22 cellular contexts compared by ENCODE assay signal in genomic region chr11:102600666-102601065, GRCh38. TPM values are rescaled to one million over a fixed set of nuclear protein-coding genes. Genes with fewer than 3 reads are reported as not detected.
DNase-seq lines count a peak whose midpoint lies in the region; ATAC-seq and TF ChIP-seq lines count a peak whose summit lies in the region.
"Had no signal": no experiment of that assay in that cellular context is flagged by ENCODE, and none has a peak within 500 bp of the region (broad histone marks: within the 10 kb centered on the region; RNA-seq: fewer than 3 reads in every experiment).

No MANE protein-coding gene starts in this region.

- no peak for DNase-seq in activated naive CD8-positive, alpha-beta T cell treated with anti-CD3 and anti-CD28 coated beads, Interleukin-2, amount 50 U/mL, for 24 hours
- DNase-seq in activated T-helper 1 cell treated with anti-CD3 and anti-CD28 coated beads, Interleukin-12 subunit alpha, Interleukin-12 subunit beta, Interleukin-2, Interleukin-4 antibody, amounts not matched to agents 30 ng/mL and 10 ng/mL and 1 ng/mL, durations not matched to agents 14 hours and 24 hours and 36 hours (ENCODE audit: low spot score) = no peak
- DNase-seq in myocyte (ENCODE audit: low read depth) (peak; percentile 33), uterus (no peak), anterior cingulate cortex (lab: John Stamatoyannopoulos, UW) (no peak)
- DNase-seq in stimulated activated CD4-positive, alpha-beta T cell treated with anti-CD3 and anti-CD28 coated beads, Interleukin-12 subunit alpha, Interleukin-12 subunit beta, amount 100 ng/mL, for 4 hours = no peak
- DNase-seq: activated B cell treated with CpG ODN at 0.5 μM for 24 hours; activated naive CD8-positive, alpha-beta T cell treated with anti-CD3 and anti-CD28 coated beads, Interleukin-2, amount 10 ng/mL, durations not matched to agents 7 days and 5 days; C1 segment of cervical spinal cord; DMS 273 treated with DMSO at 0.1 percent for 48 hours; GF-D8; left cardiac atrium; mucosa of descending colon; NCI-H2171 treated with DMSO at 0.1 percent for 48 hours; NCI-H69; SJCRH30; stimulated activated naive CD4-positive, alpha-beta T cell had no signal

- H3K4me1 Mint-ChIP-seq in activated naive CD8-positive, alpha-beta T cell (ENCODE audit: low read depth) = peaks cover 25% of the 10 kb centered on the region
- H3K4me1 Mint-ChIP-seq in activated naive CD8-positive, alpha-beta T cell treated with anti-CD3 and anti-CD28 coated beads, Interleukin-2, amount 50 U/mL, for 24 hours = peaks cover 24% of the 10 kb centered on the region
- H3K4me1 Mint-ChIP-seq in activated T-helper 1 cell treated with anti-CD3 and anti-CD28 coated beads, Interleukin-12 subunit alpha, Interleukin-12 subunit beta, Interleukin-2, Interleukin-4 antibody, amounts not matched to agents 30 ng/mL and 10 ng/mL and 1 ng/mL, durations not matched to agents 14 hours and 24 hours and 36 hours (ENCODE audit: low read depth) = peaks cover 47% of the 10 kb centered on the region

- no peaks in the 10 kb centered on the region for H3K36me3 ChIP-seq in uterus
- H3K36me3 ChIP-seq: SJCRH30 had no signal

- TF ChIP-seq CTCF in uterus (IDR thresholded peaks at IDR 0.05) = no peak

- H3K27ac ChIP-seq in uterus = peak overlapping the region; percentile 71 to 78

- intact Hi-C loops in activated T-helper 1 cell treated with anti-CD3 and anti-CD28 coated beads, Interleukin-12 subunit alpha, Interleukin-12 subunit beta, Interleukin-2, Interleukin-4 antibody, amounts not matched to agents 30 ng/mL and 10 ng/mL and 1 ng/mL, durations not matched to agents 14 hours and 24 hours and 36 hours (cut with micrococcal nuclease) = no loop called here
- intact Hi-C loops in uterus (cut with DNase I; ENCODE audit: low total_unique reads) = no loop called here

- no peak overlapping the region for H3K4me3 Mint-ChIP-seq in activated naive CD8-positive, alpha-beta T cell
- H3K4me3 Mint-ChIP-seq in activated naive CD8-positive, alpha-beta T cell treated with anti-CD3 and anti-CD28 coated beads, Interleukin-2, amount 50 U/mL, for 24 hours = no peak overlapping the region
- no peak overlapping the region for H3K4me3 Mint-ChIP-seq in activated T-helper 1 cell treated with anti-CD3 and anti-CD28 coated beads, Interleukin-12 subunit alpha, Interleukin-12 subunit beta, Interleukin-2, Interleukin-4 antibody, amounts not matched to agents 30 ng/mL and 10 ng/mL and 1 ng/mL, durations not matched to agents 14 hours and 24 hours and 36 hours
- H3K4me3 Mint-ChIP-seq: activated B cell treated with CpG ODN at 0.5 μM for 24 hours; activated naive CD8-positive, alpha-beta T cell treated with anti-CD3 and anti-CD28 coated beads, Interleukin-2, amount 10 ng/mL, durations not matched to agents 7 days and 5 days; type B pancreatic cell had no signal

- H3K9me3 ChIP-seq in uterus = no peaks in the 10 kb centered on the region
- H3K9me3 ChIP-seq: mucosa of descending colon, SJCRH30 had no signal

- no peak for ATAC-seq in activated naive CD8-positive, alpha-beta T cell treated with anti-CD3 and anti-CD28 coated beads, Interleukin-2, amount 50 U/mL, for 24 hours
- ATAC-seq in HG02970 (IDR thresholded peaks at IDR 0.05; ENCODE audit: low FRiP score, unreplicated experiment) = no peak

- no peak for TF ChIP-seq POLR2A in uterus (IDR thresholded peaks at IDR 0.05)

- H3K36me3 Mint-ChIP-seq in activated naive CD8-positive, alpha-beta T cell = peaks cover 3% of the 10 kb centered on the region
- H3K36me3 Mint-ChIP-seq in activated naive CD8-positive, alpha-beta T cell treated with anti-CD3 and anti-CD28 coated beads, Interleukin-2, amount 50 U/mL, for 24 hours (ENCODE audit: low read depth) = no peaks in the 10 kb centered on the region
- no peaks in the 10 kb centered on the region for H3K36me3 Mint-ChIP-seq in activated T-helper 1 cell treated with anti-CD3 and anti-CD28 coated beads, Interleukin-12 subunit alpha, Interleukin-12 subunit beta, Interleukin-2, Interleukin-4 antibody, amounts not matched to agents 30 ng/mL and 10 ng/mL and 1 ng/mL, durations not matched to agents 14 hours and 24 hours and 36 hours (ENCODE audit: low read depth)
- H3K36me3 Mint-ChIP-seq: activated naive CD8-positive, alpha-beta T cell treated with anti-CD3 and anti-CD28 coated beads, Interleukin-2, amount 10 ng/mL, durations not matched to agents 7 days and 5 days; type B pancreatic cell had no signal

- H3K4me1 ChIP-seq in uterus = no peaks in the 10 kb centered on the region

- H3K4me3 ChIP-seq in uterus = no peak overlapping the region
- H3K4me3 ChIP-seq: mucosa of descending colon, SJCRH30 had no signal

- peak overlapping the region; percentile 67 for H3K27ac Mint-ChIP-seq in activated naive CD8-positive, alpha-beta T cell
- H3K27ac Mint-ChIP-seq in activated naive CD8-positive, alpha-beta T cell treated with anti-CD3 and anti-CD28 coated beads, Interleukin-2, amount 50 U/mL, for 24 hours = no peak overlapping the region
- H3K27ac Mint-ChIP-seq in activated T-helper 1 cell treated with anti-CD3 and anti-CD28 coated beads, Interleukin-12 subunit alpha, Interleukin-12 subunit beta, Interleukin-2, Interleukin-4 antibody, amounts not matched to agents 30 ng/mL and 10 ng/mL and 1 ng/mL, durations not matched to agents 14 hours and 24 hours and 36 hours = peak overlapping the region; percentile 34
- H3K27ac Mint-ChIP-seq: activated naive CD8-positive, alpha-beta T cell treated with anti-CD3 and anti-CD28 coated beads, Interleukin-2, amount 10 ng/mL, durations not matched to agents 7 days and 5 days had no signal

- H3K27me3 ChIP-seq in uterus = no peaks in the 10 kb centered on the region
- H3K27me3 ChIP-seq: SJCRH30 had no signal

- no peaks in the 10 kb centered on the region for H3K27me3 Mint-ChIP-seq in activated naive CD8-positive, alpha-beta T cell
- H3K27me3 Mint-ChIP-seq in activated naive CD8-positive, alpha-beta T cell treated with anti-CD3 and anti-CD28 coated beads, Interleukin-2, amount 50 U/mL, for 24 hours = peaks cover 2% of the 10 kb centered on the region
- no peaks in the 10 kb centered on the region for H3K27me3 Mint-ChIP-seq in activated T-helper 1 cell treated with anti-CD3 and anti-CD28 coated beads, Interleukin-12 subunit alpha, Interleukin-12 subunit beta, Interleukin-2, Interleukin-4 antibody, amounts not matched to agents 30 ng/mL and 10 ng/mL and 1 ng/mL, durations not matched to agents 14 hours and 24 hours and 36 hours (ENCODE audit: insufficient read depth)
- H3K27me3 Mint-ChIP-seq: activated B cell treated with CpG ODN at 0.5 μM for 24 hours, type B pancreatic cell had no signal

- no peaks in the 10 kb centered on the region for H3K9me3 Mint-ChIP-seq in activated naive CD8-positive, alpha-beta T cell (ENCODE audit: low read depth)
- H3K9me3 Mint-ChIP-seq in activated naive CD8-positive, alpha-beta T cell treated with anti-CD3 and anti-CD28 coated beads, Interleukin-2, amount 50 U/mL, for 24 hours = no peaks in the 10 kb centered on the region
- no peaks in the 10 kb centered on the region for H3K9me3 Mint-ChIP-seq in activated T-helper 1 cell treated with anti-CD3 and anti-CD28 coated beads, Interleukin-12 subunit alpha, Interleukin-12 subunit beta, Interleukin-2, Interleukin-4 antibody, amounts not matched to agents 30 ng/mL and 10 ng/mL and 1 ng/mL, durations not matched to agents 14 hours and 24 hours and 36 hours
- H3K9me3 Mint-ChIP-seq: activated B cell treated with CpG ODN at 0.5 μM for 24 hours had no signal

RNA-seq across cellular contexts. Expression of gene MMP20, which starts 24.5 kb away (rescaled TPM):
- total RNA-seq in activated T-helper 1 cell treated with anti-CD3 and anti-CD28 coated beads, Interleukin-12 subunit alpha, Interleukin-12 subunit beta, Interleukin-2, Interleukin-4 antibody, amounts not matched to agents 30 ng/mL and 10 ng/mL and 1 ng/mL, durations not matched to agents 14 hours and 24 hours and 36 hours = not detected in 2 replicates
- total RNA-seq in myocyte (0.13 TPM in 1 of 2 replicates, not detected in the other), uterus (not detected)
- not detected for polyA plus RNA-seq in myocyte (2012)
- total RNA-seq: activated B cell treated with CpG ODN at 0.5 μM for 24 hours; activated naive CD8-positive, alpha-beta T cell treated with anti-CD3 and anti-CD28 coated beads, Interleukin-2, amount 10 ng/mL, durations not matched to agents 7 days and 5 days; H4; left cardiac atrium; mucosa of descending colon; SJCRH30; T-helper 2 cell treated with Interferon-gamma antibody and Interleukin-4, amounts not matched to agents 100 ng/mL and 5 ng/mL, for 36 hours had no signal
